Comparison of ENCODE assay signal across 21 cellular contexts in genomic region chr1:83694449-83694848, GRCh38.
DNase-seq lines count a peak whose midpoint lies in the region; ATAC-seq and FAIRE-seq lines count a peak whose summit lies in the region.
"Had no signal": no experiment of that assay in that cellular context is flagged by ENCODE, and none has a peak within 500 bp of the region (broad histone marks: within the 10 kb centered on the region; RNA-seq: fewer than 3 reads in every experiment).

No MANE protein-coding gene starts in this region.

- ATAC-seq in activated naive CD4-positive, alpha-beta T cell treated with anti-CD3 and anti-CD28 coated beads, Interleukin-2, amount 50 U/mL, for 72 hours, result no peak
- ATAC-seq: activated naive CD8-positive, alpha-beta T cell treated with anti-CD3 and anti-CD28 coated beads, Interleukin-2, amount 50 U/mL, for 24 hours; HepG2; lower lobe of right lung; Right ventricle myocardium inferior had no signal

- H3K4me1 ChIP-seq in SJCRH30, result peaks cover 8% of the 10 kb centered on the region
- H3K4me1 ChIP-seq: breast epithelium, colonic mucosa had no signal

- peaks cover 9 to 12% of the 10 kb centered on the region in 2 donors for H3K9me3 Mint-ChIP-seq in activated naive CD4-positive, alpha-beta T cell treated with anti-CD3 and anti-CD28 coated beads, Interleukin-2, amount 50 U/mL, for 72 hours

- DNase-seq in NCI-H2227 (lab: John Stamatoyannopoulos, UW; ENCODE audit: unreplicated experiment) (peak; percentile 13), NCI-H2227 treated with DMSO at 0.1 percent for 48 hours (lab: John Stamatoyannopoulos, UW) (no peak), SJCRH30 (peak in 1 of 2 experiments; percentile 31), iPS-NIHi11 (ENCODE audit: low spot score) (peak; percentile 14), urothelium cell line (ENCODE audit: low spot score) (peak; percentile 7), NCI-H1930 (lab: John Stamatoyannopoulos, UW) (no peak), SKM-1 treated with dmso at 0.1 percent for 144 hours (lab: John Stamatoyannopoulos, UW; ENCODE audit: unreplicated experiment) (no peak)
- no peak for DNase-seq in activated naive CD4-positive, alpha-beta T cell treated with anti-CD3 and anti-CD28 coated beads, Interleukin-2, amount 50 U/mL, for 72 hours (ENCODE audit: low spot score in 2 of 2)
- DNase-seq: activated CD4-positive, alpha-beta T cell treated with anti-CD3 and anti-CD28 coated beads, Interleukin-2, amount 50 U/mL, for 1 hour; activated effector memory CD4-positive, alpha-beta T cell treated with Interleukin-2 at 50 U/mL for 16 hours; activated naive CD8-positive, alpha-beta T cell treated with anti-CD3 and anti-CD28 coated beads, Interleukin-2, amount 50 U/mL, for 24 hours; colonic mucosa; lower lobe of right lung; ovary; stimulated activated CD8-positive, alpha-beta memory T cell treated with anti-CD3 and anti-CD28 coated beads, Interleukin-4, amount 100 ng/mL, for 48 hours; upper lobe of left lung had no signal

- no peaks in the 10 kb centered on the region for H3K27me3 ChIP-seq in SJCRH30
- H3K27me3 ChIP-seq: breast epithelium, colonic mucosa, ovary, upper lobe of left lung had no signal

- no peak for FAIRE-seq in urothelium cell line (lab: Jason Lieb, UNC)
- FAIRE-seq: endothelial cell of umbilical vein, HepG2 had no signal

- H3K27ac ChIP-seq in SJCRH30, result peak overlapping the region; percentile 59; the same call in 1 of the 2 replicates
- H3K27ac ChIP-seq: BLaER1, breast epithelium, colonic mucosa, lower lobe of right lung, ovary had no signal

- H3K36me3 Mint-ChIP-seq in activated naive CD4-positive, alpha-beta T cell treated with anti-CD3 and anti-CD28 coated beads, Interleukin-2, amount 50 U/mL, for 72 hours, result peaks cover 9 to 20% of the 10 kb centered on the region in 2 donors

- no peaks in the 10 kb centered on the region for H3K36me3 ChIP-seq in SJCRH30
- H3K36me3 ChIP-seq: BLaER1, breast epithelium, colonic mucosa, lower lobe of right lung, ovary, upper lobe of left lung had no signal

- H3K27ac Mint-ChIP-seq in activated naive CD4-positive, alpha-beta T cell treated with anti-CD3 and anti-CD28 coated beads, Interleukin-2, amount 50 U/mL, for 72 hours, result no peak overlapping the region
- H3K27ac Mint-ChIP-seq: activated naive CD8-positive, alpha-beta T cell treated with anti-CD3 and anti-CD28 coated beads, Interleukin-2, amount 50 U/mL, for 24 hours had no signal

- H3K4me3 ChIP-seq in SJCRH30, result peak overlapping the region; percentile 54
- H3K4me3 ChIP-seq: BLaER1, breast epithelium, colonic mucosa, ovary had no signal

- H3K9me3 ChIP-seq in SJCRH30 (replicated peaks), result peaks cover 6% of the 10 kb centered on the region; the same call in 1 of the 2 replicates
- H3K9me3 ChIP-seq: breast epithelium, colonic mucosa, lower lobe of right lung, ovary, upper lobe of left lung had no signal

Comparison
In these comparisons a context has a peak if more than half of its experiments do, and no peak if none do; other contexts are left out.
1. DNase-seq: peak in NCI-H2227 (single experiment), iPS-NIHi11 (single experiment) and urothelium cell line (single experiment); none in NCI-H2227 treated with DMSO at 0.1 percent for 48 hours (single experiment), activated naive CD4-positive, alpha-beta T cell treated with anti-CD3 and anti-CD28 coated beads, Interleukin-2, amount 50 U/mL, for 72 hours (0 of 2), NCI-H1930 (0 of 2) and SKM-1 treated with dmso at 0.1 percent for 144 hours (single experiment).